19 cellular contexts compared by ENCODE assay signal in genomic region chr2:160469615-160470204, GRCh38. TPM values are rescaled to one million over a fixed set of nuclear protein-coding genes. Genes with fewer than 3 reads are reported as not detected.
DNase-seq lines count a peak whose midpoint lies in the region; ATAC-seq and TF ChIP-seq lines count a peak whose summit lies in the region.
"Had no signal": no experiment of that assay in that cellular context is flagged by ENCODE, and none has a peak within 500 bp of the region (broad histone marks: within the 10 kb centered on the region; RNA-seq: fewer than 3 reads in every experiment).

No MANE protein-coding gene starts in this region.

- no peak for TF ChIP-seq CTCF in smooth muscle cell (IDR thresholded peaks at IDR 0.05; ENCODE audit: borderline replicate concordance, insufficient read depth, poor library complexity, severe bottlenecking)

- peak overlapping the region; percentile 8 for H3K18ac ChIP-seq in mesendoderm (ENCODE audit: low read length)

- H3K27me3 Mint-ChIP-seq in activated CD4-positive, alpha-beta T cell treated with anti-CD3 and anti-CD28 coated beads for 36 hours, result no peaks in the 10 kb centered on the region
- no peaks in the 10 kb centered on the region for H3K27me3 Mint-ChIP-seq in activated CD4-positive, alpha-beta memory T cell treated with anti-CD3 and anti-CD28 coated beads, Interleukin-2, amount 10 ng/mL, durations not matched to agents 7 days and 5 days

- no peak overlapping the region for H3K23ac ChIP-seq in mesendoderm (ENCODE audit: low read length)

- POLR2A ChIA-PET in activated CD4-positive, alpha-beta T cell treated with anti-CD3 and anti-CD28 coated beads for 36 hours (lab: Charles Lee), result interaction anchor here (0.7 kb wide), 1 partner anchor 21 kb away, joined by 3 read pairs; no protein-coding TSS in a partner anchor
- POLR2A ChIA-PET in activated CD4-positive, alpha-beta memory T cell treated with anti-CD3 and anti-CD28 coated beads, Interleukin-2, amount 10 ng/mL, durations not matched to agents 7 days and 5 days (lab: Charles Lee), result no interaction called here

- H3K9me2 ChIP-seq in Karpas-422 (replicated peaks; ENCODE audit: insufficient read depth, low read length), result no peaks in the 10 kb centered on the region

- H3K27me3 ChIP-seq in mesendoderm (ENCODE audit: insufficient read depth, low read length, poor library complexity) (no peaks in the 10 kb centered on the region), smooth muscle cell (ENCODE audit: low read depth) (no peaks in the 10 kb centered on the region), Karpas-422 (ENCODE audit: low read length) (no peaks in the 10 kb centered on the region), H7 (ENCODE audit: control insufficient read depth, insufficient read depth, low read length) (no peaks in the 10 kb centered on the region)
- H3K27me3 ChIP-seq: BLaER1, tibial nerve had no signal

- WGBS in mesendoderm (ENCODE audit: extremely low coverage, insufficient coverage, low lambda C conversion rate), result no CpG with 5 or more reads among the region's 5 CpGs
- WGBS in smooth muscle cell (ENCODE audit: low lambda C conversion rate), result 19% methylated on average over 5 of the region's 5 CpGs

- no peaks in the 10 kb centered on the region for H3K36me3 Mint-ChIP-seq in activated CD4-positive, alpha-beta T cell treated with anti-CD3 and anti-CD28 coated beads for 36 hours (ENCODE audit: low read depth)
- no peaks in the 10 kb centered on the region for H3K36me3 Mint-ChIP-seq in activated CD4-positive, alpha-beta memory T cell treated with anti-CD3 and anti-CD28 coated beads, Interleukin-2, amount 10 ng/mL, durations not matched to agents 7 days and 5 days (ENCODE audit: low read depth)
- H3K36me3 Mint-ChIP-seq: IgD-negative memory B cell had no signal

- H3K9me3 Mint-ChIP-seq in activated CD4-positive, alpha-beta T cell treated with anti-CD3 and anti-CD28 coated beads for 36 hours (ENCODE audit: low read depth), result no peaks in the 10 kb centered on the region
- H3K9me3 Mint-ChIP-seq in activated CD4-positive, alpha-beta memory T cell treated with anti-CD3 and anti-CD28 coated beads, Interleukin-2, amount 10 ng/mL, durations not matched to agents 7 days and 5 days, result no peaks in the 10 kb centered on the region
- H3K9me3 Mint-ChIP-seq: IgD-negative memory B cell had no signal

- H4K20me1 ChIP-seq in smooth muscle cell (ENCODE audit: low read depth), result peaks cover 61% of the 10 kb centered on the region
- no peaks in the 10 kb centered on the region for H4K20me1 ChIP-seq in Karpas-422 (ENCODE audit: insufficient read depth, low read depth, low read length)
- H4K20me1 ChIP-seq: BLaER1 had no signal

- H3K27ac Mint-ChIP-seq in activated CD4-positive, alpha-beta T cell treated with anti-CD3 and anti-CD28 coated beads for 36 hours, result peak overlapping the region; percentile 23
- no peak overlapping the region for H3K27ac Mint-ChIP-seq in activated CD4-positive, alpha-beta memory T cell treated with anti-CD3 and anti-CD28 coated beads, Interleukin-2, amount 10 ng/mL, durations not matched to agents 7 days and 5 days
- H3K27ac Mint-ChIP-seq: IgD-negative memory B cell had no signal

- DNase-seq in activated CD4-positive, alpha-beta T cell treated with anti-CD3 and anti-CD28 coated beads for 36 hours, result no peak
- no peak for DNase-seq in activated CD4-positive, alpha-beta T cell treated with anti-CD3 and anti-CD28 coated beads for 1 hour
- DNase-seq in amniotic epithelial cell (ENCODE audit: low read depth), result peak; percentile 57
- DNase-seq in mesendoderm, result no peak
- no peak for DNase-seq in smooth muscle cell (lab: John Stamatoyannopoulos, UW; ENCODE audit: unreplicated experiment)
- no peak for DNase-seq in Karpas-422
- no peak for DNase-seq in activated CD4-positive, alpha-beta memory T cell treated with anti-CD3 and anti-CD28 coated beads, Interleukin-2, amount 10 ng/mL, durations not matched to agents 7 days and 5 days
- DNase-seq in H7, result no peak
- DNase-seq: activated CD4-positive, alpha-beta T cell treated with anti-CD3 and anti-CD28 coated beads, Interleukin-2, amount 50 U/mL, for 1 hour; NCI-H2029 treated with DMSO at 0.1 percent for 48 hours; NCI-H510A treated with DMSO at 0.1 percent for 48 hours; occipital lobe; small intestine; T1000 had no signal

- H3K4me1 Mint-ChIP-seq in activated CD4-positive, alpha-beta T cell treated with anti-CD3 and anti-CD28 coated beads for 36 hours, result peaks cover 84% of the 10 kb centered on the region
- H3K4me1 Mint-ChIP-seq in activated CD4-positive, alpha-beta memory T cell treated with anti-CD3 and anti-CD28 coated beads, Interleukin-2, amount 10 ng/mL, durations not matched to agents 7 days and 5 days, result peaks cover 55% of the 10 kb centered on the region
- H3K4me1 Mint-ChIP-seq: IgD-negative memory B cell had no signal

- H4K5ac ChIP-seq in mesendoderm (ENCODE audit: low read length), result no peak overlapping the region

- no peak overlapping the region for H4K8ac ChIP-seq in mesendoderm (ENCODE audit: low read depth, low read length)

- no peak overlapping the region for H3K9ac ChIP-seq in mesendoderm (ENCODE audit: low read length)
- peak overlapping the region; percentile 39 for H3K9ac ChIP-seq in smooth muscle cell (ENCODE audit: low read depth)
- H3K9ac ChIP-seq in Karpas-422 (ENCODE audit: low read length), result no peak overlapping the region
- H3K9ac ChIP-seq: BLaER1 had no signal

- H2AFZ ChIP-seq in smooth muscle cell (ENCODE audit: low read depth) (no peak overlapping the region), Karpas-422 (ENCODE audit: low read length) (no peak overlapping the region)

- no peak overlapping the region for H2BK120ac ChIP-seq in mesendoderm (ENCODE audit: low read depth, low read length)

- peaks cover 16% of the 10 kb centered on the region for H3K79me1 ChIP-seq in mesendoderm (ENCODE audit: low read length)

- H3K36me3 ChIP-seq in mesendoderm (ENCODE audit: control insufficient read depth, insufficient read depth, low read length) (no peaks in the 10 kb centered on the region), smooth muscle cell (ENCODE audit: low read depth) (no peaks in the 10 kb centered on the region), Karpas-422 (ENCODE audit: insufficient read depth, low read length) (no peaks in the 10 kb centered on the region), H7 (replicated peaks; ENCODE audit: control insufficient read depth, insufficient read depth, low read length) (no peaks in the 10 kb centered on the region)
- H3K36me3 ChIP-seq: BLaER1, tibial nerve had no signal

- H2BK5ac ChIP-seq in mesendoderm (ENCODE audit: low read length), result no peak overlapping the region

- H3K9me3 ChIP-seq in smooth muscle cell (replicated peaks; ENCODE audit: low read depth) (no peaks in the 10 kb centered on the region), Karpas-422 (ENCODE audit: low read length) (no peaks in the 10 kb centered on the region)
- H3K9me3 ChIP-seq: BLaER1, tibial nerve had no signal

- intact Hi-C loops in activated CD4-positive, alpha-beta T cell treated with anti-CD3 and anti-CD28 coated beads for 36 hours (cut with DNase I, micrococcal nuclease), result loop anchor here in 1 of 2 experiments (5.0 kb wide), 1 partner anchor 757 kb away; the partner anchor contains the start of gene MARCHF7

- no peak overlapping the region for H3K4me2 ChIP-seq in mesendoderm (ENCODE audit: low read length)
- peak overlapping the region; percentile 74 for H3K4me2 ChIP-seq in smooth muscle cell
- no peak overlapping the region for H3K4me2 ChIP-seq in Karpas-422 (ENCODE audit: low read depth, low read length, poor library complexity, severe bottlenecking)
- H3K4me2 ChIP-seq: BLaER1 had no signal

- peak overlapping the region; percentile 7 for H3K4me3 Mint-ChIP-seq in activated CD4-positive, alpha-beta T cell treated with anti-CD3 and anti-CD28 coated beads for 36 hours
- no peak overlapping the region for H3K4me3 Mint-ChIP-seq in activated CD4-positive, alpha-beta memory T cell treated with anti-CD3 and anti-CD28 coated beads, Interleukin-2, amount 10 ng/mL, durations not matched to agents 7 days and 5 days

- CTCF ChIA-PET in activated CD4-positive, alpha-beta T cell treated with anti-CD3 and anti-CD28 coated beads for 36 hours (lab: Charles Lee), result interaction anchor here (0.9 to 1.6 kb wide), 3 partner anchors 12 to 146 kb away, joined by 3 to 5 read pairs (median 3); no protein-coding TSS in a partner anchor
- CTCF ChIA-PET in activated CD4-positive, alpha-beta memory T cell treated with anti-CD3 and anti-CD28 coated beads, Interleukin-2, amount 10 ng/mL, durations not matched to agents 7 days and 5 days (lab: Charles Lee), result no interaction called here

- no peak overlapping the region for H3K27ac ChIP-seq in mesendoderm (ENCODE audit: low read depth, low read length)
- H3K27ac ChIP-seq in smooth muscle cell (ENCODE audit: low read depth), result peak overlapping the region; percentile 96
- H3K27ac ChIP-seq in Karpas-422 (ENCODE audit: low read length), result no peak overlapping the region
- H3K27ac ChIP-seq: 22Rv1, BLaER1, coronary artery, tibial nerve had no signal

- peaks cover 1% of the 10 kb centered on the region for H3K4me1 ChIP-seq in mesendoderm (ENCODE audit: control insufficient read depth, low read depth, low read length)
- peaks cover 52% of the 10 kb centered on the region for H3K4me1 ChIP-seq in smooth muscle cell (ENCODE audit: low read depth)
- H3K4me1 ChIP-seq in Karpas-422 (ENCODE audit: low read length), result no peaks in the 10 kb centered on the region
- H3K4me1 ChIP-seq: BLaER1 had no signal

- H3K4me3 ChIP-seq in mesendoderm (ENCODE audit: low read length), result no peak overlapping the region
- peak overlapping the region; percentile 1 for H3K4me3 ChIP-seq in smooth muscle cell
- H3K4me3 ChIP-seq in Karpas-422 (ENCODE audit: low read length), result no peak overlapping the region
- H3K4me3 ChIP-seq in H7 (ENCODE audit: insufficient read depth, low read depth, low read length), result no peak overlapping the region
- H3K4me3 ChIP-seq: BLaER1, coronary artery, tibial nerve had no signal

- H3K79me2 ChIP-seq in mesendoderm (ENCODE audit: control insufficient read depth, insufficient read depth, low read length) (peaks cover 38% of the 10 kb centered on the region), smooth muscle cell (ENCODE audit: low read depth) (peaks cover 100% of the 10 kb centered on the region), Karpas-422 (ENCODE audit: low read length) (no peaks in the 10 kb centered on the region)

- no peak for ATAC-seq in activated CD4-positive, alpha-beta T cell treated with anti-CD3 and anti-CD28 coated beads for 36 hours

- peaks cover 40% of the 10 kb centered on the region for H3F3A ChIP-seq in smooth muscle cell (ENCODE audit: low read depth)

- no peak overlapping the region for H3K4ac ChIP-seq in mesendoderm (ENCODE audit: low read depth, low read length)

- no peak overlapping the region for H3K56ac ChIP-seq in mesendoderm (ENCODE audit: low read length)

- no peak overlapping the region for H2BK15ac ChIP-seq in mesendoderm (replicated peaks; ENCODE audit: low read depth)

- no peak overlapping the region for H2AK5ac ChIP-seq in mesendoderm (ENCODE audit: low read length)

RNA-seq across cellular contexts. Expression of gene RBMS1, which starts 23.9 kb away (rescaled TPM):
- 10 to 100 TPM; 39.3 to 47.7 TPM for total RNA-seq in activated CD4-positive, alpha-beta T cell treated with anti-CD3 and anti-CD28 coated beads for 36 hours
- 147 TPM for polyA plus RNA-seq in mesendoderm (2013, experiment 1 of 2)
- polyA plus RNA-seq in mesendoderm (2013, experiment 2 of 2), result 139 TPM
- total RNA-seq in smooth muscle cell, result 142 and 160 TPM in 2 replicates
- polyA plus RNA-seq in smooth muscle cell, result 103 and 116 TPM in 2 replicates
- 0.72 TPM in 1 of 2 replicates, not detected in the other for total RNA-seq in Karpas-422 (2014; rRNA removed; shearing (Covaris generic); ENCODE audit: low replicate concordance)
- total RNA-seq in activated CD4-positive, alpha-beta memory T cell treated with anti-CD3 and anti-CD28 coated beads, Interleukin-2, amount 10 ng/mL, durations not matched to agents 7 days and 5 days, result 10 to 100 TPM; 65.5 to 67.5 TPM
- 46.7 and 53.8 TPM in 2 replicates for total RNA-seq in H7 (2014; rRNA removed; shearing (Covaris generic))

Comparison
In these comparisons a context has a peak if more than half of its experiments do, and no peak if none do; other contexts are left out.
1. RNA of gene RBMS1, which starts 23.9 kb away (total RNA-seq): 142 to 160 TPM in smooth muscle cell, 65.5 to 67.5 TPM in activated CD4-positive, alpha-beta memory T cell treated with anti-CD3 and anti-CD28 coated beads, Interleukin-2, amount 10 ng/mL, durations not matched to agents 7 days and 5 days, 39.3 to 47.7 TPM in activated CD4-positive, alpha-beta T cell treated with anti-CD3 and anti-CD28 coated beads for 36 hours and 46.7 to 53.8 TPM in H7; 0.72 TPM in Karpas-422; every median in the first group is over 10 times any median in the second.